In the genomic region with DNA sequence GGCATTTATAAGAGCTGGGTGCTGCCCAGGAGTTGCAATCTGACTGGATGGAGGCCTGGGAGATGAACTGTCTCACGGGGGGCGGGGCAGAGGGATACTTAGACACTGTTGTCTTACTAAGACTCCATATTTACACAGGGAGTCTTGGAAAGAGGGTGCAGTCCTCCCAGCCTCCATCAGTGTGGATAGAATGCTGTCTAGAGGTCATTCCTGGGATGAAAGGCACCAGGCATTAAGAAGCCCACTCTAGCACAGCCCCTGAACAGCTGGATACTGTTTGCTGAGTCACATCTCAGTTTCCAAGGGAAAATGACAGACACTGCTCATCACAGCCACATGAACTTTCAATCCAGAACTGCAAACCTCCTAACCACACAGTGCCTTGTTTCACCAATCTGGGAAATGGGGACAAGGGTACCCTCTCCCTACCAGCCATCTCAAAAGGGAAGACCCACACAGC, we compare ENCODE assay signal across 1 cellular context.
TF ChIP-seq lines count a peak whose summit lies in the region.

No MANE protein-coding gene starts in this region.

TF ChIP-seq in GM12878, 131 proteins besides CTCF, POLR2A, EP300 and RAD21:
- TF ChIP-seq SREBF2 (IDR thresholded peaks at IDR 0.05; ENCODE audit: low read length) (no peak), RUNX3 (IDR thresholded peaks at IDR 0.05; ENCODE audit: low read length) (peak; percentile 25; the same call in 1 of the 2 replicates)
